7 cellular contexts compared by ENCODE assay signal in the genomic region with DNA sequence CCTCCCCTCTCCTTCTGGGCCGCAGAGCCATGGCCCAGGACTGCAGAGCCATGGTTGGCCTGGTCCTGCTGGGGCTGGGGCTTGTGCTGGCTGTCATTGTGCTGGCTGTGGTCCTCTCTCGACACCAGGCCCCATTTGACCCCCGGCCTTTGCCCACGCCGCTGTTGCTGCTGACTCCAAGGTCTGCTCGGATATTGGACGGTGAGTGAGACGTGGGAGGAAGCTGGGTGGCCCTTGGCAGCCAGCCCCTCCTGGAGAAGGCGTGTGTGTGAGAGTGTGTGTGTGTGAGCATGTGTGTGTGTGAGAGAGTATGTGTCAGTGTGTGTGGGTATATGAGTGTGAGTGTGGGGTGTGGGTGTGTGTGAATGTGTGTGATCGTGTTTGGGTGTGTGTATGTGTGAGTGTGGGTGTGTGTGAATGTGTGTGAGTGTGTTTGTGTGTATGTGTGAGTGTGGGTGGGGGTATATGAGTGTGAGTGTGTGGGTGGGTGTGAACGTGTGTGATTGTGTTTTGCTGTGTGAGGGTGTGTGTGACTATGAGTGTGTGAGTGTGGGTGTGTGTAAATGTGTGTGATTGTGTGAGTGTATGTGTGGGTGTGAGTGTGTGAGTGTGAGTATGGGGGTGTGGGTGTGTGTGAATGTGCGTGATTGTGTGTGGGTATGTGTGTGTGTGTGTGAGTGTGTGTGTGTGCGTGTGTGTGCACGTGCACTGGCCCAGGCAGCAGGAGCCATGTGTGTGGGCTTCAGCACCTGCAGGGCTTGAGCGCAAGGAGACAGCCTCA. TPM values are rescaled to one million over a fixed set of nuclear protein-coding genes. Genes with fewer than 3 reads are reported as not detected.
DNase-seq lines count a peak whose midpoint lies in the region; ATAC-seq and TF ChIP-seq lines count a peak whose summit lies in the region.
"Not testable (repeated sequence)": the region's sequence is repeated elsewhere in the genome, so short reads cannot be mapped to it uniquely, and the experiment has no call there.

No MANE protein-coding gene starts in this region.

- H4K20me1 ChIP-seq in OCI-LY1 (ENCODE audit: insufficient read depth, low read length), result not testable (repeated sequence)

- peak overlapping the region; percentile 40 to 98 for H3K18ac ChIP-seq in mesenchymal stem cell (ENCODE audit: low read depth in 1 of 2, low read length in 2 of 2)

- peak overlapping the region in 1 of 2 experiments; percentile 99 for H3K14ac ChIP-seq in mesenchymal stem cell (ENCODE audit: low read length in 2 of 2)

- H2BK120ac ChIP-seq in mesenchymal stem cell (ENCODE audit: low read depth, low read length), result peak overlapping the region; percentile 73

- not testable (repeated sequence) for H3K4me2 ChIP-seq in OCI-LY1 (ENCODE audit: low read length)
- peak overlapping the region; percentile 16 for H3K4me2 ChIP-seq in mesenchymal stem cell (ENCODE audit: low read length, poor library complexity, severe bottlenecking)

- not testable (repeated sequence) for H2BK15ac ChIP-seq in mesenchymal stem cell (ENCODE audit: low read depth, poor library complexity, severe bottlenecking)

- peak overlapping the region; percentile 66 for H3K27ac ChIP-seq in OCI-LY1 (ENCODE audit: low read depth, low read length, poor library complexity, severe bottlenecking)
- not testable (repeated sequence) for H3K27ac ChIP-seq in mesenchymal stem cell (ENCODE audit: low read length, poor library complexity, severe bottlenecking)

- H3K9me2 ChIP-seq in OCI-LY1 (ENCODE audit: low read depth, low read length), result not testable (repeated sequence)

- not testable (repeated sequence) for H3K9ac ChIP-seq in OCI-LY1 (ENCODE audit: low read length); mesenchymal stem cell (ENCODE audit: low read length)

- POLR2A ChIA-PET in Caco-2 (lab: Charles Lee), result not testable (repeated sequence)

- CTCF ChIA-PET in Caco-2 (lab: Charles Lee), result not testable (repeated sequence)

- peak overlapping the region; percentile 64 to 89 for H3K4ac ChIP-seq in mesenchymal stem cell (ENCODE audit: low read depth in 1 of 2, low read length in 2 of 2)

- not testable (repeated sequence) for H3K9me3 Mint-ChIP-seq in Caco-2 (ENCODE audit: unreplicated experiment); activated T-helper 1 cell treated with anti-CD3 and anti-CD28 coated beads, Interleukin-12 subunit alpha, Interleukin-12 subunit beta, Interleukin-2, Interleukin-4 antibody, amounts not matched to agents 30 ng/mL and 10 ng/mL and 1 ng/mL, durations not matched to agents 14 hours and 24 hours and 36 hours; central memory CD8-positive, alpha-beta T cell; progenitor cell of endocrine pancreas (ENCODE audit: low read depth)

- not testable (repeated sequence) for H2BK5ac ChIP-seq in mesenchymal stem cell (ENCODE audit: low read depth, low read length, poor library complexity, severe bottlenecking)

- H3K4me3 Mint-ChIP-seq in Caco-2 (ENCODE audit: unreplicated experiment); activated T-helper 1 cell treated with anti-CD3 and anti-CD28 coated beads, Interleukin-12 subunit alpha, Interleukin-12 subunit beta, Interleukin-2, Interleukin-4 antibody, amounts not matched to agents 30 ng/mL and 10 ng/mL and 1 ng/mL, durations not matched to agents 14 hours and 24 hours and 36 hours; central memory CD8-positive, alpha-beta T cell; progenitor cell of endocrine pancreas (ENCODE audit: low read depth): not testable (repeated sequence)

- H3K27me3 ChIP-seq in Caco-2 (replicated peaks; ENCODE audit: control insufficient read depth, insufficient read depth, low read length); OCI-LY1 (ENCODE audit: insufficient read depth, low read length); mesenchymal stem cell (ENCODE audit: control insufficient read depth in 1 of 2, insufficient read depth in 1 of 2, low read length in 2 of 2): not testable (repeated sequence)

- not testable (repeated sequence) for H2AK5ac ChIP-seq in mesenchymal stem cell (ENCODE audit: low read length, severe bottlenecking)

- H3F3A ChIP-seq in OCI-LY1 (ENCODE audit: insufficient read depth, low read length), result not testable (repeated sequence)

- peak overlapping the region; percentile 4 for H3K27ac Mint-ChIP-seq in Caco-2 (ENCODE audit: unreplicated experiment)
- peak overlapping the region; percentile 74 for H3K27ac Mint-ChIP-seq in activated T-helper 1 cell treated with anti-CD3 and anti-CD28 coated beads, Interleukin-12 subunit alpha, Interleukin-12 subunit beta, Interleukin-2, Interleukin-4 antibody, amounts not matched to agents 30 ng/mL and 10 ng/mL and 1 ng/mL, durations not matched to agents 14 hours and 24 hours and 36 hours
- H3K27ac Mint-ChIP-seq in central memory CD8-positive, alpha-beta T cell (ENCODE audit: low read depth), result peak overlapping the region; percentile 5
- peak overlapping the region; percentile 12 for H3K27ac Mint-ChIP-seq in progenitor cell of endocrine pancreas

- H3K36me3 ChIP-seq in Caco-2 (ENCODE audit: control insufficient read depth, insufficient read depth, low read length); OCI-LY1 (ENCODE audit: insufficient read depth, low read length); mesenchymal stem cell (ENCODE audit: control insufficient read depth in 1 of 2, insufficient read depth in 2 of 2, low read depth in 1 of 2, low read length in 2 of 2): not testable (repeated sequence)

- not testable (repeated sequence) for BruUV-seq in Caco-2 (replicated peaks; lab: Mats Ljungman, UMichigan)

- H2AFZ ChIP-seq in OCI-LY1 (ENCODE audit: low read length); mesenchymal stem cell (ENCODE audit: low read depth, low read length): not testable (repeated sequence)

- H2BK12ac ChIP-seq in mesenchymal stem cell (ENCODE audit: low read length in 2 of 2), result peak overlapping the region; percentile 84 to 99

- 35% methylated on average over 11 of the region's 15 CpGs for WGBS in mesenchymal stem cell

- H3K36me3 Mint-ChIP-seq in Caco-2 (ENCODE audit: insufficient read depth, unreplicated experiment); activated T-helper 1 cell treated with anti-CD3 and anti-CD28 coated beads, Interleukin-12 subunit alpha, Interleukin-12 subunit beta, Interleukin-2, Interleukin-4 antibody, amounts not matched to agents 30 ng/mL and 10 ng/mL and 1 ng/mL, durations not matched to agents 14 hours and 24 hours and 36 hours (ENCODE audit: low read depth); central memory CD8-positive, alpha-beta T cell (ENCODE audit: insufficient read depth); progenitor cell of endocrine pancreas (ENCODE audit: insufficient read depth): not testable (repeated sequence)

- H4K8ac ChIP-seq in mesenchymal stem cell (ENCODE audit: low read length), result peak overlapping the region; percentile 10

- H3K9me3 ChIP-seq in Caco-2; OCI-LY1 (ENCODE audit: low read length); mesenchymal stem cell (ENCODE audit: control insufficient read depth, low read length): not testable (repeated sequence)

- peaks cover 18% of the 10 kb centered on the region for H3K4me1 Mint-ChIP-seq in Caco-2 (ENCODE audit: low read depth, unreplicated experiment)
- peaks cover 18% of the 10 kb centered on the region for H3K4me1 Mint-ChIP-seq in activated T-helper 1 cell treated with anti-CD3 and anti-CD28 coated beads, Interleukin-12 subunit alpha, Interleukin-12 subunit beta, Interleukin-2, Interleukin-4 antibody, amounts not matched to agents 30 ng/mL and 10 ng/mL and 1 ng/mL, durations not matched to agents 14 hours and 24 hours and 36 hours (ENCODE audit: low read depth)
- peaks cover 14% of the 10 kb centered on the region for H3K4me1 Mint-ChIP-seq in central memory CD8-positive, alpha-beta T cell
- H3K4me1 Mint-ChIP-seq in progenitor cell of endocrine pancreas (ENCODE audit: low read depth), result peaks cover 11% of the 10 kb centered on the region

- H3K4me3 ChIP-seq in Caco-2 (ENCODE audit: low read depth, low read length); OCI-LY1 (ENCODE audit: low read depth, low read length, poor library complexity, severe bottlenecking); mesenchymal stem cell (ENCODE audit: insufficient read depth in 1 of 2, low read depth in 1 of 2, low read length in 2 of 2): not testable (repeated sequence)
- H3K4me3 ChIP-seq in fibroblast of villous mesenchyme (ENCODE audit: low read depth, low read length), result peak overlapping the region; percentile 48

- DNase-seq in Caco-2; activated T-helper 1 cell treated with anti-CD3 and anti-CD28 coated beads, Interleukin-12 subunit alpha, Interleukin-12 subunit beta, Interleukin-2, Interleukin-4 antibody, amounts not matched to agents 30 ng/mL and 10 ng/mL and 1 ng/mL, durations not matched to agents 14 hours and 24 hours and 36 hours (ENCODE audit: low spot score); central memory CD8-positive, alpha-beta T cell (ENCODE audit: low spot score in 2 of 2); progenitor cell of endocrine pancreas (ENCODE audit: low spot score, unreplicated experiment): not testable (repeated sequence)
- peak; percentile 14 for DNase-seq in fibroblast of villous mesenchyme (ENCODE audit: low read depth)
- DNase-seq in mesenchymal stem cell, result peak; percentile 28

- peak overlapping the region; percentile 65 for H4K91ac ChIP-seq in mesenchymal stem cell (ENCODE audit: low read length)

- H3K27me3 Mint-ChIP-seq in Caco-2 (ENCODE audit: insufficient read depth, unreplicated experiment); activated T-helper 1 cell treated with anti-CD3 and anti-CD28 coated beads, Interleukin-12 subunit alpha, Interleukin-12 subunit beta, Interleukin-2, Interleukin-4 antibody, amounts not matched to agents 30 ng/mL and 10 ng/mL and 1 ng/mL, durations not matched to agents 14 hours and 24 hours and 36 hours (ENCODE audit: insufficient read depth); central memory CD8-positive, alpha-beta T cell; progenitor cell of endocrine pancreas: not testable (repeated sequence)

- H3K4me1 ChIP-seq in Caco-2, result peaks cover 22% of the 10 kb centered on the region
- H3K4me1 ChIP-seq in OCI-LY1 (ENCODE audit: insufficient read depth, low read length, severe bottlenecking), result not testable (repeated sequence)
- peaks cover 23% of the 10 kb centered on the region for H3K4me1 ChIP-seq in mesenchymal stem cell (ENCODE audit: control insufficient read depth, insufficient read depth, low read depth, low read length)

- H3K79me2 ChIP-seq in OCI-LY1 (ENCODE audit: insufficient read depth, low read length), result not testable (repeated sequence)

- not testable (repeated sequence) for H3K79me1 ChIP-seq in mesenchymal stem cell (replicated peaks; ENCODE audit: low read length, poor library complexity, severe bottlenecking)

- not testable (repeated sequence) for ATAC-seq in central memory CD8-positive, alpha-beta T cell (replicated peaks; ENCODE audit: extremely low read depth, poor library complexity, severe bottlenecking)

- not testable (repeated sequence) for TF ChIP-seq CTCF in Caco-2 (IDR thresholded peaks at IDR 0.05; ENCODE audit: insufficient read depth in 1 of 2, low read depth in 1 of 2, low read length in 1 of 2, severe bottlenecking in 1 of 2, unreplicated experiment in 1 of 2); OCI-LY1 (IDR thresholded peaks at IDR 0.05; ENCODE audit: low read length); fibroblast of villous mesenchyme (IDR thresholded peaks at IDR 0.05; ENCODE audit: insufficient read depth, low read depth, low read length); progenitor cell of endocrine pancreas (IDR thresholded peaks at IDR 0.05; ENCODE audit: unreplicated experiment)

- not testable (repeated sequence) for H3K23ac ChIP-seq in mesenchymal stem cell (ENCODE audit: low read length in 2 of 2)

- intact Hi-C loops in Caco-2 (cut with micrococcal nuclease; ENCODE audit: unreplicated experiment), result loop anchor here (10.0 kb wide), 1 partner anchor 121 kb away; no protein-coding TSS in a partner anchor
- intact Hi-C loops in activated T-helper 1 cell treated with anti-CD3 and anti-CD28 coated beads, Interleukin-12 subunit alpha, Interleukin-12 subunit beta, Interleukin-2, Interleukin-4 antibody, amounts not matched to agents 30 ng/mL and 10 ng/mL and 1 ng/mL, durations not matched to agents 14 hours and 24 hours and 36 hours (cut with micrococcal nuclease), result not testable (repeated sequence)

RNA-seq across cellular contexts. Expression of a gene that starts 30.4 kb away (rescaled TPM):
- total RNA-seq in Caco-2 (2022) (9.4 and 12.4 TPM in 2 replicates), fibroblast of villous mesenchyme (0.97 and 1.7 TPM in 2 replicates), progenitor cell of endocrine pancreas (16.9 and 17.1 TPM in 2 replicates)
- 52.6 and 61.0 TPM in 2 replicates for total RNA-seq in activated T-helper 1 cell treated with anti-CD3 and anti-CD28 coated beads, Interleukin-12 subunit alpha, Interleukin-12 subunit beta, Interleukin-2, Interleukin-4 antibody, amounts not matched to agents 30 ng/mL and 10 ng/mL and 1 ng/mL, durations not matched to agents 14 hours and 24 hours and 36 hours
- polyA plus RNA-seq in mesenchymal stem cell (2013, experiment 1 of 2), result 40.8 TPM
- 40.0 TPM for polyA plus RNA-seq in mesenchymal stem cell (2013, experiment 2 of 2)

RNA-seq across cellular contexts. Expression of a gene that starts 40.6 kb away (rescaled TPM):
- total RNA-seq in Caco-2 (2022) (18.6 and 20.4 TPM in 2 replicates), fibroblast of villous mesenchyme (3.9 and 5.8 TPM in 2 replicates), progenitor cell of endocrine pancreas (23.6 and 24.6 TPM in 2 replicates)
- 2.4 and 2.8 TPM in 2 replicates for total RNA-seq in activated T-helper 1 cell treated with anti-CD3 and anti-CD28 coated beads, Interleukin-12 subunit alpha, Interleukin-12 subunit beta, Interleukin-2, Interleukin-4 antibody, amounts not matched to agents 30 ng/mL and 10 ng/mL and 1 ng/mL, durations not matched to agents 14 hours and 24 hours and 36 hours
- 6.3 TPM for polyA plus RNA-seq in mesenchymal stem cell (2013, experiment 1 of 2)
- 6.0 TPM for polyA plus RNA-seq in mesenchymal stem cell (2013, experiment 2 of 2)

Comparison
In these comparisons a context has a peak if more than half of its experiments do, and no peak if none do; other contexts are left out.
1. H3K27ac Mint-ChIP-seq: peak in every context shown above with its lines; median percentile 74 in activated T-helper 1 cell treated with anti-CD3 and anti-CD28 coated beads, Interleukin-12 subunit alpha, Interleukin-12 subunit beta, Interleukin-2, Interleukin-4 antibody, amounts not matched to agents 30 ng/mL and 10 ng/mL and 1 ng/mL, durations not matched to agents 14 hours and 24 hours and 36 hours; 12 in progenitor cell of endocrine pancreas; 5 in central memory CD8-positive, alpha-beta T cell; 4 in Caco-2.